10 cellular contexts compared by ENCODE assay signal in the genomic region with DNA sequence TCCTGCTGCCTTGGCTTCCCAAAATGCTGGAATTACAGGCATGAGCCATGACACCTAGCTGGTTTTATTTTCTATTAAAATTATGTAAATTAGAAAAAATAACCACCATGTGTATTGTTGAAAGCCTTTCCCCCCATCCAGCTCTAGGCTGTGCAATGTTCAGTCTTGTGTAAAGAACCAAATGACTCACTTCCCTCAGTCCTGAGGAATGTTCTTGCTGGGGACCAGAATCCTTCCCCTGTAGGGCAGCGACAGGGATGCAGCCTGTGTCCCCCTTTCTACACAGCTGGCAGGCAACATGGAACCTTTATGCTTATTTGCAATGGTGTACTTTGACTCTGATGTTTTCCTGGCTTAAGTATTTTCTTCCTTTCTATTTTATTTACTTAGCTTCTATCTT.
DNase-seq lines count a peak whose midpoint lies in the region; ATAC-seq, FAIRE-seq and TF ChIP-seq lines count a peak whose summit lies in the region.
"Had no signal": no experiment of that assay in that cellular context is flagged by ENCODE, and none has a peak within 500 bp of the region (broad histone marks: within the 10 kb centered on the region; RNA-seq: fewer than 3 reads in every experiment).

No MANE protein-coding gene starts in this region.

- no peak for ATAC-seq in HG03095 (IDR thresholded peaks at IDR 0.05; ENCODE audit: unreplicated experiment)
- ATAC-seq in GM21528 (IDR thresholded peaks at IDR 0.05; ENCODE audit: low FRiP score, unreplicated experiment), result no peak

- no peak for TF ChIP-seq POLR2A in H54 (IDR thresholded peaks at IDR 0.05; ENCODE audit: low read depth, low read length)

- FAIRE-seq in H54 (lab: Jason Lieb, UNC), result peak; percentile 55

- no peak overlapping the region for H3K4me3 ChIP-seq in skeletal muscle cell (ENCODE audit: low read depth, low read length)

- peak; percentile 50 for DNase-seq in H54 (ENCODE audit: insufficient read length, low spot score)
- peak; percentile 17 for DNase-seq in NOMO-1 treated with DMSO at 0.1 percent for 48 hours (lab: John Stamatoyannopoulos, UW; ENCODE audit: unreplicated experiment)
- no peak for DNase-seq in epithelial cell of prostate (ENCODE audit: low read depth, low spot score)
- DNase-seq in skeletal muscle cell (ENCODE audit: low read depth), result peak; percentile 48
- no peak for DNase-seq in HuH-7.5 (ENCODE audit: low spot score)
- DNase-seq: activated B cell treated with CpG ODN at 0.5 μM for 24 hours, hippocampal formation, NCI-H2029 had no signal

- H3K27ac ChIP-seq in epithelial cell of prostate, result peak overlapping the region; percentile 45

Comparison
In these comparisons a context has a peak if more than half of its experiments do, and no peak if none do; other contexts are left out.
1. DNase-seq: peak in H54 (single experiment), NOMO-1 treated with DMSO at 0.1 percent for 48 hours (single experiment) and skeletal muscle cell (single experiment); none in epithelial cell of prostate (single experiment) and HuH-7.5 (single experiment).